9 cellular contexts compared by ENCODE assay signal in the genomic region with DNA sequence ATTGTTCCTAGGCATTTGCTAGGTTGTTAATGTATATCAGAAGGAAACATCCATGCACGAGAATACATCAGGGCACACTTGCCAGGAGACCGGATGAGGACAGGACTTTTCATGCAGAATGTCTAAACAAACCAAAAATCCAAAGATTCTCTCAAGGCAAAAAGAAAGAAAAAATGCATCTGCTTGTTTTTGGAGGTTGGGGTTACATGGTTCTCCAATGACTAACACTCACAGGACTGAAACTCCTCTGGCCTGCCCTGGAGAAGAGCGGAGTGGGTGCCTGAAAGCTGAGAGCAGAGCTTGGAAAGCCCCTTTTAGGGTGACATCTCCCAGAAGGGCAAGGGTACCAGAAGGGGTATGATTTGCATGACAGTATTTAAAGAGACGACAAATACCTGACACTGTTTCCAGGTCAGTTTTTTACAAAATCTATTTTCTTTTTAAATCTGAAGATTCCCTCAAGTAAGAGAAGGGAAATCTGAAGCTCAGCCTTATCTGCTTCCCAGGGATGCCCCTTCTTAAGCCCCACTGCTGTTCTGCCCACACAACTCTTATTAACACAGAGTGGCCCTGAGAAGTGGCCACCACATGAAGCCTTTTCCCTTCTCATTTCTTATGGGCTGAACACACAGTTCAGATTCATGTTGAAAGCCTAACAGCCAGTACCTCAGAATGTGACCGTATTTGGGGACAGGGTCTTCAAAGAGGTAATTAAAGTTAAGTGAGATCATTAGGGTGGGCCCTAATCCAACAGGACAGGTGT.
DNase-seq lines count a peak whose midpoint lies in the region; ATAC-seq and TF ChIP-seq lines count a peak whose summit lies in the region.
"Had no signal": no experiment of that assay in that cellular context is flagged by ENCODE, and none has a peak within 500 bp of the region (broad histone marks: within the 10 kb centered on the region; RNA-seq: fewer than 3 reads in every experiment).

No MANE protein-coding gene starts in this region.

- no peak for TF ChIP-seq CTCF in activated CD8-positive, alpha-beta T cell treated with anti-CD3 and anti-CD28 coated beads for 36 hours (IDR thresholded peaks at IDR 0.05)
- TF ChIP-seq CTCF in WTC11 (IDR thresholded peaks at IDR 0.05) = no peak

- ATAC-seq in activated CD8-positive, alpha-beta T cell treated with anti-CD3 and anti-CD28 coated beads for 36 hours = peak; percentile 76
- no peak for ATAC-seq in activated CD8-positive, alpha-beta T cell treated with anti-CD3 and anti-CD28 coated beads, Interleukin-2, amount 10 ng/mL, durations not matched to agents 7 days and 5 days
- ATAC-seq in HG02884 (IDR thresholded peaks at IDR 0.05; ENCODE audit: unreplicated experiment) (peak; percentile 94), WTC11 (no peak)
- ATAC-seq in activated T-cell treated with anti-CD3 and anti-CD28 coated beads, Interleukin-2, amount 50 U/mL, for 4 hours = peak; percentile 79 to 80
- peak; percentile 79 for ATAC-seq in stimulated activated effector memory CD8-positive, alpha-beta T cell treated with anti-CD3 and anti-CD28 coated beads, Interleukin-12 subunit alpha, Interleukin-12 subunit beta, amount 100 ng/mL, for 72 hours

- no peaks in the 10 kb centered on the region for H3K27me3 Mint-ChIP-seq in activated CD8-positive, alpha-beta T cell treated with anti-CD3 and anti-CD28 coated beads for 36 hours
- H3K27me3 Mint-ChIP-seq in activated CD8-positive, alpha-beta T cell treated with anti-CD3 and anti-CD28 coated beads, Interleukin-2, amount 10 ng/mL, durations not matched to agents 7 days and 5 days (ENCODE audit: low read depth) = no peaks in the 10 kb centered on the region
- H3K27me3 Mint-ChIP-seq in activated T-cell treated with anti-CD3 and anti-CD28 coated beads, Interleukin-2, amount 50 U/mL, for 4 hours (ENCODE audit: low read depth) = no peaks in the 10 kb centered on the region
- no peaks in the 10 kb centered on the region for H3K27me3 Mint-ChIP-seq in WTC11 (ENCODE audit: low read depth)

- peaks cover 11% of the 10 kb centered on the region for H3K4me1 Mint-ChIP-seq in activated CD8-positive, alpha-beta T cell treated with anti-CD3 and anti-CD28 coated beads for 36 hours (ENCODE audit: low read depth)
- H3K4me1 Mint-ChIP-seq in activated CD8-positive, alpha-beta T cell treated with anti-CD3 and anti-CD28 coated beads, Interleukin-2, amount 10 ng/mL, durations not matched to agents 7 days and 5 days (ENCODE audit: low read depth) = no peaks in the 10 kb centered on the region
- peaks cover 9% of the 10 kb centered on the region for H3K4me1 Mint-ChIP-seq in activated T-cell treated with anti-CD3 and anti-CD28 coated beads, Interleukin-2, amount 50 U/mL, for 4 hours (ENCODE audit: low read depth)
- peaks cover 17% of the 10 kb centered on the region for H3K4me1 Mint-ChIP-seq in stimulated activated effector memory CD8-positive, alpha-beta T cell treated with anti-CD3 and anti-CD28 coated beads, Interleukin-12 subunit alpha, Interleukin-12 subunit beta, amount 100 ng/mL, for 72 hours
- H3K4me1 Mint-ChIP-seq in WTC11 = no peaks in the 10 kb centered on the region

- peak; percentile 38 for DNase-seq in activated CD8-positive, alpha-beta T cell treated with anti-CD3 and anti-CD28 coated beads for 36 hours
- no peak for DNase-seq in activated CD8-positive, alpha-beta T cell treated with anti-CD3 and anti-CD28 coated beads, Interleukin-2, amount 10 ng/mL, durations not matched to agents 7 days and 5 days
- no peak for DNase-seq in activated T-cell treated with anti-CD3 and anti-CD28 coated beads, Interleukin-2, amount 50 U/mL, for 4 hours
- no peak for DNase-seq in stimulated activated effector memory CD8-positive, alpha-beta T cell treated with anti-CD3 and anti-CD28 coated beads, Interleukin-12 subunit alpha, Interleukin-12 subunit beta, amount 100 ng/mL, for 72 hours (ENCODE audit: low spot score in 2 of 2)
- DNase-seq in NCI-H187 (lab: John Stamatoyannopoulos, UW) = no peak
- DNase-seq in HUDEP-2 (lab: John Stamatoyannopoulos, UW; ENCODE audit: unreplicated experiment in 76 of 76) = no peak
- no peak for DNase-seq in WTC11 (ENCODE audit: low spot score)
- DNase-seq: midbrain had no signal

- H3K27ac Mint-ChIP-seq in activated CD8-positive, alpha-beta T cell treated with anti-CD3 and anti-CD28 coated beads for 36 hours = no peak overlapping the region
- no peak overlapping the region for H3K27ac Mint-ChIP-seq in activated CD8-positive, alpha-beta T cell treated with anti-CD3 and anti-CD28 coated beads, Interleukin-2, amount 10 ng/mL, durations not matched to agents 7 days and 5 days
- H3K27ac Mint-ChIP-seq in stimulated activated effector memory CD8-positive, alpha-beta T cell treated with anti-CD3 and anti-CD28 coated beads, Interleukin-12 subunit alpha, Interleukin-12 subunit beta, amount 100 ng/mL, for 72 hours = peak overlapping the region; percentile 33
- no peak overlapping the region for H3K27ac Mint-ChIP-seq in WTC11

- no peaks in the 10 kb centered on the region for H3K9me3 Mint-ChIP-seq in activated CD8-positive, alpha-beta T cell treated with anti-CD3 and anti-CD28 coated beads for 36 hours
- H3K9me3 Mint-ChIP-seq in activated CD8-positive, alpha-beta T cell treated with anti-CD3 and anti-CD28 coated beads, Interleukin-2, amount 10 ng/mL, durations not matched to agents 7 days and 5 days (ENCODE audit: insufficient read depth) = no peaks in the 10 kb centered on the region
- no peaks in the 10 kb centered on the region for H3K9me3 Mint-ChIP-seq in activated T-cell treated with anti-CD3 and anti-CD28 coated beads, Interleukin-2, amount 50 U/mL, for 4 hours
- no peaks in the 10 kb centered on the region for H3K9me3 Mint-ChIP-seq in stimulated activated effector memory CD8-positive, alpha-beta T cell treated with anti-CD3 and anti-CD28 coated beads, Interleukin-12 subunit alpha, Interleukin-12 subunit beta, amount 100 ng/mL, for 72 hours
- H3K9me3 Mint-ChIP-seq in WTC11 = no peaks in the 10 kb centered on the region

- CTCF ChIA-PET in activated CD8-positive, alpha-beta T cell treated with anti-CD3 and anti-CD28 coated beads for 36 hours (lab: Charles Lee) = no interaction called here
- CTCF ChIA-PET in activated CD8-positive, alpha-beta T cell treated with anti-CD3 and anti-CD28 coated beads, Interleukin-2, amount 10 ng/mL, durations not matched to agents 7 days and 5 days (lab: Charles Lee) = no interaction called here
- CTCF ChIA-PET in WTC11 (lab: Charles Lee) = no interaction called here

- H3K36me3 Mint-ChIP-seq in activated CD8-positive, alpha-beta T cell treated with anti-CD3 and anti-CD28 coated beads for 36 hours (ENCODE audit: low read depth) = peaks cover 15% of the 10 kb centered on the region
- peaks cover 15% of the 10 kb centered on the region for H3K36me3 Mint-ChIP-seq in activated CD8-positive, alpha-beta T cell treated with anti-CD3 and anti-CD28 coated beads, Interleukin-2, amount 10 ng/mL, durations not matched to agents 7 days and 5 days (ENCODE audit: low read depth)
- peaks cover 35% of the 10 kb centered on the region for H3K36me3 Mint-ChIP-seq in activated T-cell treated with anti-CD3 and anti-CD28 coated beads, Interleukin-2, amount 50 U/mL, for 4 hours (ENCODE audit: insufficient read depth)
- H3K36me3 Mint-ChIP-seq in stimulated activated effector memory CD8-positive, alpha-beta T cell treated with anti-CD3 and anti-CD28 coated beads, Interleukin-12 subunit alpha, Interleukin-12 subunit beta, amount 100 ng/mL, for 72 hours = peaks cover 17% of the 10 kb centered on the region
- no peaks in the 10 kb centered on the region for H3K36me3 Mint-ChIP-seq in WTC11

- no peak overlapping the region for H3K4me3 Mint-ChIP-seq in activated CD8-positive, alpha-beta T cell treated with anti-CD3 and anti-CD28 coated beads for 36 hours
- no peak overlapping the region for H3K4me3 Mint-ChIP-seq in activated CD8-positive, alpha-beta T cell treated with anti-CD3 and anti-CD28 coated beads, Interleukin-2, amount 10 ng/mL, durations not matched to agents 7 days and 5 days
- no peak overlapping the region for H3K4me3 Mint-ChIP-seq in activated T-cell treated with anti-CD3 and anti-CD28 coated beads, Interleukin-2, amount 50 U/mL, for 4 hours
- H3K4me3 Mint-ChIP-seq in stimulated activated effector memory CD8-positive, alpha-beta T cell treated with anti-CD3 and anti-CD28 coated beads, Interleukin-12 subunit alpha, Interleukin-12 subunit beta, amount 100 ng/mL, for 72 hours = no peak overlapping the region
- no peak overlapping the region for H3K4me3 Mint-ChIP-seq in WTC11

- POLR2A ChIA-PET in activated CD8-positive, alpha-beta T cell treated with anti-CD3 and anti-CD28 coated beads for 36 hours (lab: Charles Lee) = no interaction called here
- POLR2A ChIA-PET in activated CD8-positive, alpha-beta T cell treated with anti-CD3 and anti-CD28 coated beads, Interleukin-2, amount 10 ng/mL, durations not matched to agents 7 days and 5 days (lab: Charles Lee) = no interaction called here
- POLR2A ChIA-PET in WTC11 (lab: Charles Lee) = no interaction called here

- intact Hi-C loops in activated CD8-positive, alpha-beta T cell treated with anti-CD3 and anti-CD28 coated beads for 36 hours (cut with micrococcal nuclease) = no loop called here

TF ChIP-seq in WTC11, 78 proteins besides CTCF, POLR2A, EP300 and RAD21 (continues in another document):
- no peak for TF ChIP-seq SOX15 (CRISPR knock-in tag; IDR thresholded peaks at IDR 0.05)
- TF ChIP-seq SMAD3 (CRISPR knock-in tag; IDR thresholded peaks at IDR 0.05; ENCODE audit: borderline replicate concordance) = no peak
- TF ChIP-seq, protein P1, sequence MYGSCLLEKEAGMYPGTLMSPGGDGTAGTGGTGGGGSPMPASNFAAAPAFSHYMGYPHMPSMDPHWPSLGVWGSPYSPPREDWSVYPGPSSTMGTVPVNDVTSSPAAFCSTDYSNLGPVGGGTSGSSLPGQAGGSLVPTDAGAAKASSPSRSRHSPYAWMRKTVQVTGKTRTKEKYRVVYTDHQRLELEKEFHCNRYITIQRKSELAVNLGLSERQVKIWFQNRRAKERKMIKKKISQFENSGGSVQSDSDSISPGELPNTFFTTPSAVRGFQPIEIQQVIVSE (CRISPR knock-in tag; IDR thresholded peaks at IDR 0.05; ENCODE audit: borderline replicate concordance) = no peak
- TF ChIP-seq, protein P2, sequence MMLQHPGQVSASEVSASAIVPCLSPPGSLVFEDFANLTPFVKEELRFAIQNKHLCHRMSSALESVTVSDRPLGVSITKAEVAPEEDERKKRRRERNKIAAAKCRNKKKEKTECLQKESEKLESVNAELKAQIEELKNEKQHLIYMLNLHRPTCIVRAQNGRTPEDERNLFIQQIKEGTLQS (CRISPR knock-in tag; conservative IDR thresholded peaks at IDR 0.05) = no peak
- TF ChIP-seq GABPB1 (CRISPR knock-in tag; IDR thresholded peaks at IDR 0.05) = no peak

Comparison
In these comparisons a context has a peak if more than half of its experiments do, and no peak if none do; other contexts are left out.
1. ATAC-seq: peak in activated CD8-positive, alpha-beta T cell treated with anti-CD3 and anti-CD28 coated beads for 36 hours (single experiment), HG02884 (single experiment), activated T-cell treated with anti-CD3 and anti-CD28 coated beads, Interleukin-2, amount 50 U/mL, for 4 hours (2 of 2) and stimulated activated effector memory CD8-positive, alpha-beta T cell treated with anti-CD3 and anti-CD28 coated beads, Interleukin-12 subunit alpha, Interleukin-12 subunit beta, amount 100 ng/mL, for 72 hours (single experiment); none in activated CD8-positive, alpha-beta T cell treated with anti-CD3 and anti-CD28 coated beads, Interleukin-2, amount 10 ng/mL, durations not matched to agents 7 days and 5 days (single experiment) and WTC11 (single experiment).